ENCODE assay signal across 8 cellular contexts in the genomic region with DNA sequence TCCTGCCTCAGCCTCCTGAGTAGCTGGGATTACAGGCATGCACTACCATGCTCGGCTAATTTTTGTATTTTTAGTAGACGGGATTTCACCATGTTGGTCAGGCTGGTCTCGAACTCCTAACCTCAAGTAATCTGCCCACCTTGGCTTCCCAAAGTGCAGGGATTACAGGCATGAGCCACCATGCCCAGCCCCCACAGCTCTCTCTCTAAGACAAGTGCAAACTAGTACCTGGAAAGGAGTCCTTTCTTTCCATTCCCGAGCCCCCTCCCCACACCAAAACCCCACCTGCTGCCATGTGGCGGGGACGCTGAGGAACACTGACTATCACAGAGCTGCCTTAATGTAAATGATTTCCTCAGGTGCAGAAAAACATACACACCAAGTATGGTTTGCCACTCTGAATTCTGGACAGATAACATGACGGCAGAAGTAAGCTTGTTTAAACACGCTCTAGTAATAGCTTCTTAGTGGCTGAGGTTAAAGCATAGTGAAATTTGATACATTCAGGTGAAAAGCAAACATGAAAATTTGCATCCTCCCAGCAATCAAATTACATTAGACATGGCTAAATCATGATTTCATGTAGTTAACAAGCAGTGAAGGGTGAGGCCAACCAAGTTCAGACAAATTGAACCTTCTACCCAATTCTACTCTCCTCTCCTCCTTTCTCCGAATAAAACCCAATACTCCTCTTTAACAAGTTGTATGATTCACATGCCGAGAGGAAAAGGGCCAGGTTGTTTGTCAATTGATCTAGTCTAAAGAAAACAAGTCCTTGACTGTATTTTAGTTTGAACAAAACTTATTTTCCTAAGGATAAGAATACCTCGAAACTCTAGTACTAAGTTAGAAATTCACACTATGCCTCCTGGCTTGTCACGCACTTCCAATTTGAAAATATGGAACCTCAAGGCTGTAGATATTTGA. TPM values are rescaled to one million over a fixed set of nuclear protein-coding genes. Genes with fewer than 3 reads are reported as not detected.
DNase-seq lines count a peak whose midpoint lies in the region; ATAC-seq and TF ChIP-seq lines count a peak whose summit lies in the region.
"Had no signal": no experiment of that assay in that cellular context is flagged by ENCODE, and none has a peak within 500 bp of the region (broad histone marks: within the 10 kb centered on the region; RNA-seq: fewer than 3 reads in every experiment).

No MANE protein-coding gene starts in this region.

- H3K27ac ChIP-seq in PC-9 (peak overlapping the region; percentile 83), hepatocyte (peak overlapping the region; percentile 60), upper lobe of left lung (peak overlapping the region; percentile 62 to 81 (median 76))

- H3F3A ChIP-seq in PC-9 (ENCODE audit: insufficient read depth, low read depth): peaks cover 69% of the 10 kb centered on the region

- no peaks in the 10 kb centered on the region for H3K27me3 Mint-ChIP-seq in activated CD8-positive, alpha-beta T cell treated with anti-CD3 and anti-CD28 coated beads for 36 hours

- peaks cover 11% of the 10 kb centered on the region; the same call in 1 of the 2 replicates for H3K36me3 ChIP-seq in PC-9 (ENCODE audit: low read depth)
- H3K36me3 ChIP-seq in hepatocyte (replicated peaks; ENCODE audit: insufficient read depth, low read depth): no peaks in the 10 kb centered on the region
- peaks cover 0 to 28% (median 8%) of the 10 kb centered on the region in 4 donors for H3K36me3 ChIP-seq in upper lobe of left lung

- no peak overlapping the region for H2AFZ ChIP-seq in PC-9
- H2AFZ ChIP-seq in hepatocyte: no peak overlapping the region

- H3K79me2 ChIP-seq in PC-9 (ENCODE audit: low read depth): peaks cover 15% of the 10 kb centered on the region
- peaks cover 12% of the 10 kb centered on the region for H3K79me2 ChIP-seq in hepatocyte

- WGBS in hepatocyte (ENCODE audit: low lambda C conversion rate, missing lambda C conversion rate): 63% methylated on average over 12 of the region's 12 CpGs
- 73 to 78% methylated on average over 12 of the region's 12 CpGs for WGBS in upper lobe of left lung, 2 donors

- no peak overlapping the region for H3K4me3 Mint-ChIP-seq in activated CD8-positive, alpha-beta T cell treated with anti-CD3 and anti-CD28 coated beads for 36 hours

- no peak overlapping the region for H3K4me3 ChIP-seq in PC-9
- H3K4me3 ChIP-seq in hepatocyte: no peak overlapping the region
- no peak overlapping the region for H3K4me3 ChIP-seq in upper lobe of left lung

- H3K27me3 ChIP-seq in PC-9 (ENCODE audit: insufficient read depth, low read depth) (no peaks in the 10 kb centered on the region), hepatocyte (no peaks in the 10 kb centered on the region), upper lobe of left lung (no peaks in the 10 kb centered on the region)

- TF ChIP-seq CTCF in PC-9 (conservative IDR thresholded peaks at IDR 0.05) (no peak), hepatocyte (IDR thresholded peaks at IDR 0.05; ENCODE audit: poor library complexity) (no peak), upper lobe of left lung (IDR thresholded peaks at IDR 0.05) (no peak)
- no peak for TF ChIP-seq CTCF in activated CD8-positive, alpha-beta T cell treated with anti-CD3 and anti-CD28 coated beads for 36 hours (IDR thresholded peaks at IDR 0.05)

- POLR2A ChIA-PET in PC-9 (lab: Charles Lee; ENCODE audit: unreplicated experiment): interaction anchor here (0.5 to 0.7 kb wide), 4 partner anchors 11 to 193 kb away, joined by 3 to 6 read pairs (median 3); no protein-coding TSS in a partner anchor
- POLR2A ChIA-PET in activated CD8-positive, alpha-beta T cell treated with anti-CD3 and anti-CD28 coated beads for 36 hours (lab: Charles Lee): no interaction called here

- CTCF ChIA-PET in PC-9 (lab: Charles Lee): no interaction called here
- CTCF ChIA-PET in activated CD8-positive, alpha-beta T cell treated with anti-CD3 and anti-CD28 coated beads for 36 hours (lab: Charles Lee): interaction anchor here (1.5 kb wide), 1 partner anchor 9 kb away, joined by 8 read pairs; no protein-coding TSS in a partner anchor

- H3K4me1 ChIP-seq in PC-9 (replicated peaks; ENCODE audit: insufficient read depth) (peaks cover 33% of the 10 kb centered on the region), hepatocyte (ENCODE audit: insufficient read depth) (peaks cover 38% of the 10 kb centered on the region), upper lobe of left lung (peaks cover 36 to 42% (median 41%) of the 10 kb centered on the region in 4 donors)

- no peak overlapping the region for H3K27ac Mint-ChIP-seq in activated CD8-positive, alpha-beta T cell treated with anti-CD3 and anti-CD28 coated beads for 36 hours

- H4K20me1 ChIP-seq in PC-9 (ENCODE audit: insufficient read depth) (peaks cover 7% of the 10 kb centered on the region), hepatocyte (ENCODE audit: insufficient read depth, poor library complexity, severe bottlenecking) (peaks cover under 1% of the 10 kb centered on the region)

- peaks cover 4% of the 10 kb centered on the region for H3K36me3 Mint-ChIP-seq in activated CD8-positive, alpha-beta T cell treated with anti-CD3 and anti-CD28 coated beads for 36 hours (ENCODE audit: low read depth)

- intact Hi-C loops in PC-9 (cut with micrococcal nuclease; ENCODE audit: unreplicated experiment): no loop called here
- intact Hi-C loops in activated CD8-positive, alpha-beta T cell treated with anti-CD3 and anti-CD28 coated beads for 36 hours (cut with micrococcal nuclease): no loop called here

- no peak for TF ChIP-seq EP300 in upper lobe of left lung (IDR thresholded peaks at IDR 0.05)

- no TSS peak for BruUV-seq in PC-9 (replicated peaks; lab: Mats Ljungman, UMichigan)

- no peak for ATAC-seq in upper lobe of left lung (ENCODE audit: low FRiP score in 2 of 2)
- ATAC-seq in activated CD8-positive, alpha-beta T cell treated with anti-CD3 and anti-CD28 coated beads for 36 hours: no peak
- ATAC-seq in HG03520 (IDR thresholded peaks at IDR 0.05; ENCODE audit: unreplicated experiment): no peak

- H3K9me3 ChIP-seq in PC-9 (ENCODE audit: insufficient read depth, low read depth) (no peaks in the 10 kb centered on the region), hepatocyte (ENCODE audit: low read depth) (no peaks in the 10 kb centered on the region), upper lobe of left lung (no peaks in the 10 kb centered on the region)

- no peaks in the 10 kb centered on the region for H3K9me3 Mint-ChIP-seq in activated CD8-positive, alpha-beta T cell treated with anti-CD3 and anti-CD28 coated beads for 36 hours

- H3K9me2 ChIP-seq in PC-9 (ENCODE audit: insufficient read depth): no peaks in the 10 kb centered on the region
- no peaks in the 10 kb centered on the region for H3K9me2 ChIP-seq in hepatocyte (replicated peaks; ENCODE audit: insufficient read depth)

- no peak for TF ChIP-seq POLR2A in upper lobe of left lung (IDR thresholded peaks at IDR 0.05)

- H3K4me2 ChIP-seq in PC-9 (peak overlapping the region; percentile 28; the same call in 1 of the 2 replicates), hepatocyte (peak overlapping the region; percentile 55)

- H3K4me1 Mint-ChIP-seq in activated CD8-positive, alpha-beta T cell treated with anti-CD3 and anti-CD28 coated beads for 36 hours (ENCODE audit: low read depth): no peaks in the 10 kb centered on the region

- DNase-seq in NCI-H1105 (lab: John Stamatoyannopoulos, UW): peak; percentile 87
- no peak for DNase-seq in PC-9
- DNase-seq in hepatocyte (ENCODE audit: low spot score): no peak
- DNase-seq in upper lobe of left lung: no peak
- DNase-seq in stimulated activated CD4-positive, alpha-beta T cell treated with anti-CD3 and anti-CD28 coated beads, Interleukin-1b, Interleukin-23, amount 100 ng/mL, for 48 hours: no peak
- DNase-seq in activated CD8-positive, alpha-beta T cell treated with anti-CD3 and anti-CD28 coated beads for 36 hours: no peak
- DNase-seq: activated gamma-delta T cell treated with Interleukin-2 at 50 U/mL for 16 hours had no signal

RNA-seq across cellular contexts. Expression of a gene that starts 19.8 kb away (rescaled TPM):
- total RNA-seq in PC-9 (2021): 44.9 and 47.8 TPM in 2 replicates
- total RNA-seq in hepatocyte: 154 and 163 TPM in 2 replicates
- 123 and 139 TPM in 2 replicates for polyA plus RNA-seq in hepatocyte
- 100 to 1,000 TPM in 1 of 6 donors, 10 to 100 TPM in 5; 30.4 to 164 (median 84.6) TPM for total RNA-seq in upper lobe of left lung
- total RNA-seq in activated CD8-positive, alpha-beta T cell treated with anti-CD3 and anti-CD28 coated beads for 36 hours: 1 to 10 TPM; 1.6 to 2.2 TPM

RNA-seq across cellular contexts. Expression of a gene that starts 44.8 kb away (rescaled TPM):
- total RNA-seq in PC-9 (2021): 242 and 291 TPM in 2 replicates
- total RNA-seq in hepatocyte: 166 and 182 TPM in 2 replicates
- polyA plus RNA-seq in hepatocyte: 395 and 409 TPM in 2 replicates
- 100 to 1,000 TPM in 4 of 6 donors, 10 to 100 TPM in 2; 52.4 to 217 (median 130) TPM for total RNA-seq in upper lobe of left lung
- total RNA-seq in activated CD8-positive, alpha-beta T cell treated with anti-CD3 and anti-CD28 coated beads for 36 hours: 100 to 1,000 TPM; 539 to 552 TPM

Comparison
In these comparisons a context has a peak if more than half of its experiments do, and no peak if none do; other contexts are left out.
1. RNA of a gene that starts 19.8 kb away (total RNA-seq): 154 to 163 TPM in hepatocyte, 30.4 to 164 TPM in upper lobe of left lung and 44.9 to 47.8 TPM in PC-9; 1.6 to 2.2 TPM in activated CD8-positive, alpha-beta T cell treated with anti-CD3 and anti-CD28 coated beads for 36 hours; every median in the first group is over 4 times any median in the second.
2. Peak in every context shown above with its lines, with median percentiles within 50 percentile points of each other: H3K27ac ChIP-seq.